Comparison of ENCODE assay signal across 39 cellular contexts in genomic region chr7:115740043-115740442, GRCh38.
"Had no signal": no experiment of that assay in that cellular context is flagged by ENCODE, and none has a peak within 500 bp of the region (broad histone marks: within the 10 kb centered on the region; RNA-seq: fewer than 3 reads in every experiment).

No MANE protein-coding gene starts in this region.

- H3K9me3 ChIP-seq: ascending aorta, body of pancreas, breast epithelium, colonic mucosa had no signal

- H3K4me3 Mint-ChIP-seq: activated naive CD4-positive, alpha-beta T cell treated with anti-CD3 and anti-CD28 coated beads for 36 hours; activated naive CD4-positive, alpha-beta T cell treated with anti-CD3 and anti-CD28 coated beads, Interleukin-2, amount 10 ng/mL, durations not matched to agents 7 days and 5 days; activated naive CD4-positive, alpha-beta T cell treated with anti-CD3 and anti-CD28 coated beads, Interleukin-2, amount 50 U/mL, for 24 hours; activated naive CD8-positive, alpha-beta T cell; activated naive CD8-positive, alpha-beta T cell treated with anti-CD3 and anti-CD28 coated beads for 36 hours; activated naive CD8-positive, alpha-beta T cell treated with anti-CD3 and anti-CD28 coated beads, Interleukin-2, amount 10 ng/mL, durations not matched to agents 7 days and 5 days; activated naive CD8-positive, alpha-beta T cell treated with anti-CD3 and anti-CD28 coated beads, Interleukin-2, amount 50 U/mL, for 24 hours; activated T-cell treated with anti-CD3 and anti-CD28 coated beads, Interleukin-2, amount 50 U/mL, for 4 hours; activated T-cell treated with anti-CD3 and anti-CD28 coated beads, Interleukin-2, amount 50 U/mL, for 72 hours; activated T-helper 17 cell treated with anti-CD3 and anti-CD28 coated beads, Interleukin-2, amount 50 U/mL, for 72 hours; brain; central memory CD8-positive, alpha-beta T cell had no signal

- H3K27ac Mint-ChIP-seq: activated naive CD4-positive, alpha-beta T cell treated with anti-CD3 and anti-CD28 coated beads for 36 hours; activated naive CD4-positive, alpha-beta T cell treated with anti-CD3 and anti-CD28 coated beads, Interleukin-2, amount 10 ng/mL, durations not matched to agents 7 days and 5 days; activated naive CD4-positive, alpha-beta T cell treated with anti-CD3 and anti-CD28 coated beads, Interleukin-2, amount 50 U/mL, for 24 hours; activated naive CD4-positive, alpha-beta T cell treated with anti-CD3 and anti-CD28 coated beads, Interleukin-2, amount 50 U/mL, for 72 hours; activated naive CD8-positive, alpha-beta T cell; activated naive CD8-positive, alpha-beta T cell treated with anti-CD3 and anti-CD28 coated beads for 36 hours; activated naive CD8-positive, alpha-beta T cell treated with anti-CD3 and anti-CD28 coated beads, Interleukin-2, amount 10 ng/mL, durations not matched to agents 7 days and 5 days; activated naive CD8-positive, alpha-beta T cell treated with anti-CD3 and anti-CD28 coated beads, Interleukin-2, amount 50 U/mL, for 24 hours; activated T-cell treated with anti-CD3 and anti-CD28 coated beads, Interleukin-2, amount 50 U/mL, for 72 hours; activated T-helper 17 cell treated with anti-CD3 and anti-CD28 coated beads, Interleukin-2, amount 50 U/mL, for 72 hours; activated T-helper 2 cell treated with anti-CD3 and anti-CD28 coated beads, Interferon-gamma antibody, Interleukin-2, Interleukin-4, amounts not matched to agents 10 μg/mL and 5 μg/mL and 100 μg/mL, durations not matched to agents 14 hours and 24 hours and 36 hours; brain had no signal

- H3K27me3 ChIP-seq: adrenal gland, ascending aorta, body of pancreas, brain microvascular endothelial cell, breast epithelium, cardiac muscle cell, colonic mucosa had no signal

- H3K4me3 ChIP-seq: adrenal gland, ascending aorta, body of pancreas, breast epithelium, cardiac muscle cell, colonic mucosa had no signal

- H3K4me1 ChIP-seq: adrenal gland, ascending aorta, body of pancreas, breast epithelium, colonic mucosa had no signal

- H3K27me3 Mint-ChIP-seq: activated naive CD4-positive, alpha-beta T cell treated with anti-CD3 and anti-CD28 coated beads, Interleukin-2, amount 10 ng/mL, durations not matched to agents 7 days and 5 days; activated naive CD4-positive, alpha-beta T cell treated with anti-CD3 and anti-CD28 coated beads, Interleukin-2, amount 50 U/mL, for 24 hours; activated naive CD8-positive, alpha-beta T cell; activated naive CD8-positive, alpha-beta T cell treated with anti-CD3 and anti-CD28 coated beads for 36 hours; activated naive CD8-positive, alpha-beta T cell treated with anti-CD3 and anti-CD28 coated beads, Interleukin-2, amount 10 ng/mL, durations not matched to agents 7 days and 5 days; activated naive CD8-positive, alpha-beta T cell treated with anti-CD3 and anti-CD28 coated beads, Interleukin-2, amount 50 U/mL, for 24 hours; activated T-helper 17 cell treated with anti-CD3 and anti-CD28 coated beads, Interleukin-2, amount 50 U/mL, for 72 hours; brain; central memory CD8-positive, alpha-beta T cell had no signal

- H3K4me1 Mint-ChIP-seq: activated naive CD4-positive, alpha-beta T cell treated with anti-CD3 and anti-CD28 coated beads, Interleukin-2, amount 10 ng/mL, durations not matched to agents 7 days and 5 days; activated naive CD4-positive, alpha-beta T cell treated with anti-CD3 and anti-CD28 coated beads, Interleukin-2, amount 50 U/mL, for 24 hours; activated naive CD8-positive, alpha-beta T cell treated with anti-CD3 and anti-CD28 coated beads for 36 hours; activated naive CD8-positive, alpha-beta T cell treated with anti-CD3 and anti-CD28 coated beads, Interleukin-2, amount 10 ng/mL, durations not matched to agents 7 days and 5 days; activated naive CD8-positive, alpha-beta T cell treated with anti-CD3 and anti-CD28 coated beads, Interleukin-2, amount 50 U/mL, for 24 hours; activated T-helper 17 cell treated with anti-CD3 and anti-CD28 coated beads, Interleukin-2, amount 50 U/mL, for 72 hours; brain; central memory CD8-positive, alpha-beta T cell had no signal

- ATAC-seq: activated naive CD4-positive, alpha-beta T cell treated with anti-CD3 and anti-CD28 coated beads, Interleukin-2, amount 50 U/mL, for 72 hours; activated naive CD8-positive, alpha-beta T cell treated with anti-CD3 and anti-CD28 coated beads, Interleukin-2, amount 50 U/mL, for 24 hours; activated T-cell treated with anti-CD3 and anti-CD28 coated beads, Interleukin-2, amount 50 U/mL, for 4 hours; activated T-cell treated with anti-CD3 and anti-CD28 coated beads, Interleukin-2, amount 50 U/mL, for 72 hours; activated T-helper 17 cell treated with anti-CD3 and anti-CD28 coated beads, Interleukin-2, amount 50 U/mL, for 72 hours; body of pancreas had no signal

- H3K36me3 ChIP-seq: adrenal gland, ascending aorta, brain microvascular endothelial cell, breast epithelium, cardiac muscle cell, colonic mucosa had no signal

- H3K36me3 Mint-ChIP-seq: activated naive CD4-positive, alpha-beta T cell treated with anti-CD3 and anti-CD28 coated beads, Interleukin-2, amount 10 ng/mL, durations not matched to agents 7 days and 5 days; activated naive CD4-positive, alpha-beta T cell treated with anti-CD3 and anti-CD28 coated beads, Interleukin-2, amount 50 U/mL, for 24 hours; activated naive CD4-positive, alpha-beta T cell treated with anti-CD3 and anti-CD28 coated beads, Interleukin-2, amount 50 U/mL, for 72 hours; activated naive CD8-positive, alpha-beta T cell; activated naive CD8-positive, alpha-beta T cell treated with anti-CD3 and anti-CD28 coated beads for 36 hours; activated naive CD8-positive, alpha-beta T cell treated with anti-CD3 and anti-CD28 coated beads, Interleukin-2, amount 10 ng/mL, durations not matched to agents 7 days and 5 days; brain had no signal

- FAIRE-seq: astrocyte, bronchial epithelial cell, colon had no signal

- DNase-seq: activated effector memory CD4-positive, alpha-beta T cell treated with anti-CD3 and anti-CD28 coated beads, Interleukin-2, amount 50 U/mL, for 16 hours; activated effector memory CD4-positive, alpha-beta T cell treated with Interleukin-2 at 50 U/mL for 16 hours; activated gamma-delta T cell; activated gamma-delta T cell treated with Interleukin-2 at 50 U/mL for 16 hours; activated naive CD4-positive, alpha-beta T cell; activated naive CD4-positive, alpha-beta T cell treated with anti-CD3 and anti-CD28 coated beads for 36 hours; activated naive CD4-positive, alpha-beta T cell treated with anti-CD3 and anti-CD28 coated beads, Interleukin-2, amount 10 ng/mL, durations not matched to agents 7 days and 5 days; activated naive CD4-positive, alpha-beta T cell treated with anti-CD3 and anti-CD28 coated beads, Interleukin-2, amount 50 U/mL, for 16 hours; activated naive CD4-positive, alpha-beta T cell treated with Interleukin-2 at 50 U/mL for 16 hours; activated naive CD8-positive, alpha-beta T cell treated with anti-CD3 and anti-CD28 coated beads for 36 hours; activated naive CD8-positive, alpha-beta T cell treated with anti-CD3 and anti-CD28 coated beads, Interleukin-2, amount 10 ng/mL, durations not matched to agents 7 days and 5 days; activated naive CD8-positive, alpha-beta T cell treated with anti-CD3 and anti-CD28 coated beads, Interleukin-2, amount 50 U/mL, for 24 hours; activated T-cell treated with anti-CD3 and anti-CD28 coated beads, Interleukin-2, amount 50 U/mL, for 4 hours; activated T-cell treated with anti-CD3 and anti-CD28 coated beads, Interleukin-2, amount 50 U/mL, for 48 hours; activated T-cell treated with anti-CD3 and anti-CD28 coated beads, Interleukin-2, amount 50 U/mL, for 72 hours; adrenal gland; amniotic stem cell; amygdala; anterior cingulate cortex; aorta; body of pancreas; brain microvascular endothelial cell; caudate nucleus; central memory CD4-positive, alpha-beta T cell; cerebellar nuclear complex; colonic mucosa had no signal

- H3K27ac ChIP-seq: adrenal gland, ascending aorta, body of pancreas, brain microvascular endothelial cell, breast epithelium, cardiac muscle cell, colonic mucosa had no signal

- H3K9me3 Mint-ChIP-seq: activated naive CD4-positive, alpha-beta T cell treated with anti-CD3 and anti-CD28 coated beads for 36 hours; activated naive CD4-positive, alpha-beta T cell treated with anti-CD3 and anti-CD28 coated beads, Interleukin-2, amount 10 ng/mL, durations not matched to agents 7 days and 5 days; activated naive CD4-positive, alpha-beta T cell treated with anti-CD3 and anti-CD28 coated beads, Interleukin-2, amount 50 U/mL, for 24 hours; activated naive CD4-positive, alpha-beta T cell treated with anti-CD3 and anti-CD28 coated beads, Interleukin-2, amount 50 U/mL, for 72 hours; activated naive CD8-positive, alpha-beta T cell treated with anti-CD3 and anti-CD28 coated beads for 36 hours; activated naive CD8-positive, alpha-beta T cell treated with anti-CD3 and anti-CD28 coated beads, Interleukin-2, amount 10 ng/mL, durations not matched to agents 7 days and 5 days; activated naive CD8-positive, alpha-beta T cell treated with anti-CD3 and anti-CD28 coated beads, Interleukin-2, amount 50 U/mL, for 24 hours; activated T-cell treated with anti-CD3 and anti-CD28 coated beads, Interleukin-2, amount 50 U/mL, for 4 hours; activated T-helper 17 cell treated with anti-CD3 and anti-CD28 coated beads, Interleukin-2, amount 50 U/mL, for 72 hours; activated T-helper 2 cell treated with anti-CD3 and anti-CD28 coated beads, Interferon-gamma antibody, Interleukin-2, Interleukin-4, amounts not matched to agents 10 μg/mL and 5 μg/mL and 100 μg/mL, durations not matched to agents 14 hours and 24 hours and 36 hours; central memory CD8-positive, alpha-beta T cell had no signal
